In genomic region chr7:43038229-43038628, GRCh38 we compare ENCODE assay signal across 16 cellular contexts.
DNase-seq lines count a peak whose midpoint lies in the region; ATAC-seq lines count a peak whose summit lies in the region.
"Had no signal": no experiment of that assay in that cellular context is flagged by ENCODE, and none has a peak within 500 bp of the region (broad histone marks: within the 10 kb centered on the region; RNA-seq: fewer than 3 reads in every experiment).

No MANE protein-coding gene starts in this region.

- no peak overlapping the region for H3K27ac ChIP-seq in substantia nigra (ENCODE audit: low read depth, low read length, poor library complexity, severe bottlenecking)
- H3K27ac ChIP-seq: dorsolateral prefrontal cortex, esophagus squamous epithelium, left lung had no signal

- DNase-seq in EH (ENCODE audit: low read depth), result peak; percentile 80
- peak; percentile 49 for DNase-seq in RPMI7951 (ENCODE audit: low read depth)
- DNase-seq in dedifferentiated amniotic fluid mesenchymal stem cell (ENCODE audit: extremely low spot score), result peak; percentile 73
- peak; percentile 59 for DNase-seq in non-pigmented ciliary epithelial cell (ENCODE audit: low read depth)
- no peak for DNase-seq in NOMO-1 treated with dmso at 0.1 percent for 144 hours (lab: John Stamatoyannopoulos, UW; ENCODE audit: unreplicated experiment)
- DNase-seq in NAMALWA (ENCODE audit: low spot score), result no peak
- DNase-seq in substantia nigra (lab: John Stamatoyannopoulos, UW), result no peak
- DNase-seq: activated CD8-positive, alpha-beta T cell treated with anti-CD3 and anti-CD28 coated beads, Interleukin-2, amount 10 ng/mL, durations not matched to agents 7 days and 5 days; C1 segment of cervical spinal cord; esophagus squamous epithelium; left lung; natural killer cell; NCI-H1930; NCI-H69 had no signal

- ATAC-seq in GM18858 (IDR thresholded peaks at IDR 0.05; ENCODE audit: unreplicated experiment), result no peak
- ATAC-seq: activated CD8-positive, alpha-beta T cell treated with anti-CD3 and anti-CD28 coated beads, Interleukin-2, amount 10 ng/mL, durations not matched to agents 7 days and 5 days; left lung; natural killer cell had no signal

Comparison
In these comparisons a context has a peak if more than half of its experiments do, and no peak if none do; other contexts are left out.
1. DNase-seq: peak in EH (single experiment), RPMI7951 (single experiment), dedifferentiated amniotic fluid mesenchymal stem cell (single experiment) and non-pigmented ciliary epithelial cell (single experiment); none in NOMO-1 treated with dmso at 0.1 percent for 144 hours (single experiment), NAMALWA (single experiment) and substantia nigra (0 of 49).